8 cellular contexts compared by ENCODE assay signal in the genomic region with DNA sequence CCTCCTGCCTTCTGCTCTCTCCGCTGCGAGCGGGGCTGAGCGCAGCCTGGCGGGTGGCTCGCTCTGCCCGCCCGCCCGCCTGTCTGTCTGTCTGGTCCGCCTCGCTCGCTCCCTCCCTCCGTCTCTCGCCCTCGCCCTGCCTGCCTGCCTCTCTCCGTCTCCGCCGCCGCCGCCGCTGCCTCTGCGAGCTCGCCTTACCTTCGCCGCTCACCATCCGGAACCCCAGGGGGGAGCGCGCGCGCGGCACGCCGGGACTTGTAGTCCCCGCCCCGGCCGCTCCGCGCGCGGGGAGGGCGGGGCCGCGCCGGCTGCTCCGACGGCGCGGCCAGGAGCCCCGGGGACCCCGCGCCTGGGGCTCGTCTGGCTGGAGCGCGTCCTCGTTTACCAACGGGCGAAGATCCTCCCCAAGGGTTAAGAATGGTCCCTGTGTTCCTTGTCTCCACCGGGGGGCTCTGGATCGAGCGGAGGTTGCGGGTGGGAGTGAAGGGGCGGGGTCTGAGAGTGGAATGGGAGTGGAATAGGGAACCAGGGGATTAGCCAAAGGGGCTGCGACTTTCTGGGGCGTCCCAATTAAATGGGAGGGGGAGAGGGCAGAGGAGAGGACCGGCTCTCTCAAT. TPM values are rescaled to one million over a fixed set of nuclear protein-coding genes. Genes with fewer than 3 reads are reported as not detected.
DNase-seq lines count a peak whose midpoint lies in the region; ATAC-seq and TF ChIP-seq lines count a peak whose summit lies in the region.

A gene with protein sequence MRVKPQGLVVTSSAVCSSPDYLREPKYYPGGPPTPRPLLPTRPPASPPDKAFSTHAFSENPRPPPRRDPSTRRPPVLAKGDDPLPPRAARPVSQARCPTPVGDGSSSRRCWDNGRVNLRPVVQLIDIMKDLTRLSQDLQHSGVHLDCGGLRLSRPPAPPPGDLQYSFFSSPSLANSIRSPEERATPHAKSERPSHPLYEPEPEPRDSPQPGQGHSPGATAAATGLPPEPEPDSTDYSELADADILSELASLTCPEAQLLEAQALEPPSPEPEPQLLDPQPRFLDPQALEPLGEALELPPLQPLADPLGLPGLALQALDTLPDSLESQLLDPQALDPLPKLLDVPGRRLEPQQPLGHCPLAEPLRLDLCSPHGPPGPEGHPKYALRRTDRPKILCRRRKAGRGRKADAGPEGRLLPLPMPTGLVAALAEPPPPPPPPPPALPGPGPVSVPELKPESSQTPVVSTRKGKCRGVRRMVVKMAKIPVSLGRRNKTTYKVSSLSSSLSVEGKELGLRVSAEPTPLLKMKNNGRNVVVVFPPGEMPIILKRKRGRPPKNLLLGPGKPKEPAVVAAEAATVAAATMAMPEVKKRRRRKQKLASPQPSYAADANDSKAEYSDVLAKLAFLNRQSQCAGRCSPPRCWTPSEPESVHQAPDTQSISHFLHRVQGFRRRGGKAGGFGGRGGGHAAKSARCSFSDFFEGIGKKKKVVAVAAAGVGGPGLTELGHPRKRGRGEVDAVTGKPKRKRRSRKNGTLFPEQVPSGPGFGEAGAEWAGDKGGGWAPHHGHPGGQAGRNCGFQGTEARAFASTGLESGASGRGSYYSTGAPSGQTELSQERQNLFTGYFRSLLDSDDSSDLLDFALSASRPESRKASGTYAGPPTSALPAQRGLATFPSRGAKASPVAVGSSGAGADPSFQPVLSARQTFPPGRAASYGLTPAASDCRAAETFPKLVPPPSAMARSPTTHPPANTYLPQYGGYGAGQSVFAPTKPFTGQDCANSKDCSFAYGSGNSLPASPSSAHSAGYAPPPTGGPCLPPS (N-terminal part only) (minus strand): TSS at position 183 of the 617 bp plus-strand sequence. CDS start 52,029 bp downstream, outside the sequence.

- peak; percentile 92 for DNase-seq in EL
- DNase-seq in NCI-H2081 (lab: John Stamatoyannopoulos, UW): peak; percentile 78 to 83
- DNase-seq in T1000 (lab: John Stamatoyannopoulos, UW): peak; percentile 78
- DNase-seq in astrocyte of the cerebellum (ENCODE audit: low read depth): peak; percentile 73
- DNase-seq in hepatic stellate cell (ENCODE audit: low spot score): peak; percentile 96
- peak; percentile 91 to 93 for DNase-seq in uterus

- peak; percentile 65 for ATAC-seq in HG02678 (IDR thresholded peaks at IDR 0.05; ENCODE audit: unreplicated experiment)

- H3K27ac ChIP-seq in rectal smooth muscle tissue (ENCODE audit: low read depth, low read length): peak within 1 kb of the TSS; percentile 91
- H3K27ac ChIP-seq in uterus: peak within 1 kb of the TSS; percentile 92 to 99

- peak within 1 kb of the TSS; percentile 77 for H3K9ac ChIP-seq in rectal smooth muscle tissue (ENCODE audit: low read length)

- TF ChIP-seq CTCF in astrocyte of the cerebellum (IDR thresholded peaks at IDR 0.05; ENCODE audit: low read depth, low read length, missing control alignments): no peak
- peak in 3 of 4 experiments; percentile 10 to 62 (median 48) for TF ChIP-seq CTCF in uterus (IDR thresholded peaks at IDR 0.05)

- TF ChIP-seq POLR2A in uterus (IDR thresholded peaks at IDR 0.05): peak; percentile 92 to 97

- H3K9me3 ChIP-seq in uterus: no peaks in the 10 kb centered on the region

- in situ Hi-C loops in astrocyte of the cerebellum (cut with HindIII; ENCODE audit: low sequenced_read_pairs): loop anchor here (10.0 kb wide), 1 partner anchor 49 kb away; no protein-coding TSS in a partner anchor

- intact Hi-C loops in uterus (cut with DNase I; ENCODE audit: low total_unique reads): loop anchor here (5.0 to 10.0 kb wide), 3 partner anchors 37 to 79 kb away; no protein-coding TSS in a partner anchor

- H3K36me3 ChIP-seq in rectal smooth muscle tissue (ENCODE audit: control insufficient read depth, insufficient read depth, low read length) (no peaks in the 10 kb centered on the region), uterus (no peaks in the 10 kb centered on the region)

- H3K27me3 ChIP-seq in rectal smooth muscle tissue (ENCODE audit: control insufficient read depth, insufficient read depth, low read length) (no peaks in the 10 kb centered on the region), uterus (no peaks in the 10 kb centered on the region)

- H3K4me3 ChIP-seq in astrocyte of the cerebellum (ENCODE audit: low read depth, low read length): peak within 1 kb of the TSS; percentile 87
- H3K4me3 ChIP-seq in rectal smooth muscle tissue (ENCODE audit: low read length): peak within 1 kb of the TSS; percentile 96
- peak within 1 kb of the TSS; percentile 63 to 91 for H3K4me3 ChIP-seq in uterus

- H3K4me1 ChIP-seq in rectal smooth muscle tissue (ENCODE audit: control insufficient read depth, insufficient read depth, low read length) (peaks cover 18% of the 10 kb centered on the region), uterus (peaks cover 0 to 12% of the 10 kb centered on the region in 2 donors)

RNA-seq across cellular contexts. Expression of the gene that starts here (rescaled TPM):
- 100 to 1,000 TPM in 1 of 4 donors, 10 to 100 TPM in 3; 11.2 to 179 (median 50.7) TPM for total RNA-seq in uterus

Comparison
In these comparisons a context has a peak if more than half of its experiments do, and no peak if none do; other contexts are left out.
1. Peak in every context shown above with its lines: DNase-seq, ATAC-seq, H3K4me3 ChIP-seq and H3K27ac ChIP-seq.